Comparison of ENCODE assay signal across 13 cellular contexts in the genomic region with DNA sequence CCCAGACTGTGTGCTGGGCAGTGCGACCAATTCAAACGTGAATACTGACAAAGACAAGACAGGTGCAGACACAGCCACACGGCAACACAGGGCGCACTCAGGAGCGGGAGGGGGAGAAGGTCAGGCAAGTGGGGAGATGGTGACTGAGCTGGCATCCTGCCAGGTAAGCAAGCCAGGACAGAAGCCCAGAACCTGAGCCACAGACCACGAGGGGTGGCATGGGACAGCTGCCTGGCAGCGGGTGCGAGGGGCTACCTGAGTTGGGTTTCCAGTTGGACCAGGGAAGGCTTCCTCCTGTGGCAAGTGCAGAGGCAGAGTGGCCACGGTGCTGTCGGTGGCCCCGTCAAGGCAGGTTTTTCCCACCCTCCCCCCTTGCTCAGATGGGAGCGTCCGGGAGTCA.
DNase-seq lines count a peak whose midpoint lies in the region; ATAC-seq and TF ChIP-seq lines count a peak whose summit lies in the region.
"Had no signal": no experiment of that assay in that cellular context is flagged by ENCODE, and none has a peak within 500 bp of the region (broad histone marks: within the 10 kb centered on the region; RNA-seq: fewer than 3 reads in every experiment).

No MANE protein-coding gene starts in this region.

- H4K8ac ChIP-seq in IMR-90 (ENCODE audit: low read depth in 2 of 2, low read length in 2 of 2): no peak overlapping the region

- peaks cover 5% of the 10 kb centered on the region for H3K27me3 Mint-ChIP-seq in memory B cell

- CTCF ChIA-PET in IMR-90 (lab: Yijun Ruan, JAX): no interaction called here

- H3K56ac ChIP-seq in IMR-90 (ENCODE audit: extremely low read depth, insufficient read depth, low read length): no peak overlapping the region

- no peak overlapping the region for H3K27ac ChIP-seq in IMR-90 (ENCODE audit: insufficient read depth, low read length)

- no peak overlapping the region for H3K4ac ChIP-seq in IMR-90 (ENCODE audit: low read depth, low read length)

- H3K27me3 ChIP-seq in IMR-90 (ENCODE audit: control insufficient read depth, insufficient read depth, low read length): no peaks in the 10 kb centered on the region

- no peak overlapping the region for H3K18ac ChIP-seq in IMR-90 (ENCODE audit: low read depth, low read length)

- no peak for ATAC-seq in IMR-90 (ENCODE audit: low read depth)
- ATAC-seq in memory B cell (ENCODE audit: low read depth): no peak
- ATAC-seq: GM12878 had no signal

- H2AFZ ChIP-seq in IMR-90 (replicated peaks; ENCODE audit: low read length, poor library complexity): no peak overlapping the region

- no TSS peak for BruUV-seq in IMR-90 (replicated peaks; lab: Mats Ljungman, UMichigan)

- TF ChIP-seq RAD21 in IMR-90 (IDR thresholded peaks at IDR 0.05; ENCODE audit: low read length): no peak

- no peak overlapping the region for H2BK20ac ChIP-seq in IMR-90 (ENCODE audit: low read depth, low read length)

- dilution Hi-C loops in IMR-90 (cut with HindIII; ENCODE audit: low sequenced_read_pairs, unreplicated experiment): no loop called here

- no peak overlapping the region for H3K14ac ChIP-seq in IMR-90 (replicated peaks; ENCODE audit: low read depth, low read length)

- H2BK120ac ChIP-seq in IMR-90 (ENCODE audit: low read depth, low read length): no peak overlapping the region

- no peak overlapping the region for H2AK5ac ChIP-seq in IMR-90 (ENCODE audit: low read depth, low read length)

- H3K4me3 ChIP-seq in IMR-90 (ENCODE audit: insufficient read depth, low read depth, low read length): no peak overlapping the region
- H3K4me3 ChIP-seq: GM12878 had no signal

- H3K4me1 ChIP-seq in IMR-90 (ENCODE audit: control insufficient read depth, insufficient read depth, low read length): no peaks in the 10 kb centered on the region

- intact Hi-C loops in IMR-90 (cut with micrococcal nuclease): loop anchor here (5.0 to 10.0 kb wide), 3 partner anchors 383 to 1237 kb away; no protein-coding TSS in a partner anchor

- peak overlapping the region; percentile 12 for H3K27ac Mint-ChIP-seq in memory B cell
- H3K27ac Mint-ChIP-seq: B cell; CD4-positive, alpha-beta T cell; HFFc6 had no signal

- H3K4me1 Mint-ChIP-seq in memory B cell: peaks cover 13% of the 10 kb centered on the region

- H3K9ac ChIP-seq in IMR-90 (ENCODE audit: low read depth, low read length): no peak overlapping the region

- H3K36me3 Mint-ChIP-seq in memory B cell: peaks cover 8% of the 10 kb centered on the region

- no peak overlapping the region for H4K5ac ChIP-seq in IMR-90 (ENCODE audit: low read depth, low read length)

- no peak overlapping the region for H2BK15ac ChIP-seq in IMR-90 (ENCODE audit: low read depth, low read length)

- no peaks in the 10 kb centered on the region for H3K36me3 ChIP-seq in IMR-90 (ENCODE audit: control insufficient read depth, insufficient read depth, low read length)

- H2BK5ac ChIP-seq in IMR-90 (ENCODE audit: low read depth, low read length, poor library complexity, severe bottlenecking): no peak overlapping the region

- H3K9me3 Mint-ChIP-seq in memory B cell: peaks cover 5% of the 10 kb centered on the region

- no CpG with 5 or more reads among the region's 13 CpGs for WGBS in IMR-90 (ENCODE audit: extremely low coverage in 2 of 2, insufficient read length in 1 of 2), 2 experiments

- H2AK9ac ChIP-seq in IMR-90 (replicated peaks; ENCODE audit: low read depth, low read length, poor library complexity): peak overlapping the region; percentile 30

- no peaks in the 10 kb centered on the region for H3K9me1 ChIP-seq in IMR-90 (ENCODE audit: insufficient read depth, low read length)

- TF ChIP-seq POLR2A in IMR-90 (IDR thresholded peaks at IDR 0.05; ENCODE audit: low read depth, low read length) (no peak), erythroblast (IDR thresholded peaks at IDR 0.05; ENCODE audit: low read length) (no peak)

- TF ChIP-seq CTCF in IMR-90 (conservative IDR thresholded peaks at IDR 0.05; ENCODE audit: low read depth, low read length): no peak

- H3K4me2 ChIP-seq in IMR-90 (ENCODE audit: low read depth, low read length): no peak overlapping the region

- no peak overlapping the region for H4K91ac ChIP-seq in IMR-90 (ENCODE audit: insufficient read depth, low read depth, low read length)

- DNase-seq in NCI-H510A (lab: John Stamatoyannopoulos, UW): peak; percentile 72
- no peak for DNase-seq in NCI-H510A treated with DMSO at 0.1 percent for 48 hours (lab: John Stamatoyannopoulos, UW)
- DNase-seq in IMR-90: no peak
- peak; percentile 68 for DNase-seq in NCI-H774 (lab: John Stamatoyannopoulos, UW)
- no peak for DNase-seq in memory B cell (ENCODE audit: low spot score in 2 of 2)
- no peak for DNase-seq in globus pallidus (ENCODE audit: low spot score)
- no peak for DNase-seq in erythroblast (lab: John Stamatoyannopoulos, UW)
- DNase-seq: CD4-positive, alpha-beta T cell; DMS79; HCEC 1CT; HFFc6 had no signal

- in situ Hi-C loops in IMR-90 (cut with MboI; ENCODE audit: low sequenced_read_pairs): loop anchor here (10.0 to 25.0 kb wide), 4 partner anchors 200 to 1225 kb away; no protein-coding TSS in a partner anchor

- H3K4me3 Mint-ChIP-seq in memory B cell: no peak overlapping the region
- H3K4me3 Mint-ChIP-seq: B cell; CD4-positive, alpha-beta T cell; HFFc6 had no signal

- H4K20me1 ChIP-seq in IMR-90 (ENCODE audit: insufficient read depth, low read length): no peaks in the 10 kb centered on the region

- POLR2A ChIA-PET in IMR-90 (lab: Charles Lee; ENCODE audit: unreplicated experiment): no interaction called here

- no peak overlapping the region for H3K23ac ChIP-seq in IMR-90 (ENCODE audit: low read depth, low read length)

- H3K79me1 ChIP-seq in IMR-90 (ENCODE audit: low read depth in 1 of 2, low read length in 2 of 2): no peaks in the 10 kb centered on the region

- H3K9me3 ChIP-seq in IMR-90 (ENCODE audit: control insufficient read depth, insufficient read depth, low read length): peaks cover 5% of the 10 kb centered on the region; the same call in 1 of the 2 replicates

TF ChIP-seq in IMR-90, 13 proteins besides CTCF, POLR2A, EP300 and RAD21:
- TF ChIP-seq, protein P1, sequence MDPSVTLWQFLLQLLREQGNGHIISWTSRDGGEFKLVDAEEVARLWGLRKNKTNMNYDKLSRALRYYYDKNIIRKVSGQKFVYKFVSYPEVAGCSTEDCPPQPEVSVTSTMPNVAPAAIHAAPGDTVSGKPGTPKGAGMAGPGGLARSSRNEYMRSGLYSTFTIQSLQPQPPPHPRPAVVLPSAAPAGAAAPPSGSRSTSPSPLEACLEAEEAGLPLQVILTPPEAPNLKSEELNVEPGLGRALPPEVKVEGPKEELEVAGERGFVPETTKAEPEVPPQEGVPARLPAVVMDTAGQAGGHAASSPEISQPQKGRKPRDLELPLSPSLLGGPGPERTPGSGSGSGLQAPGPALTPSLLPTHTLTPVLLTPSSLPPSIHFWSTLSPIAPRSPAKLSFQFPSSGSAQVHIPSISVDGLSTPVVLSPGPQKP (IDR thresholded peaks at IDR 0.05; ENCODE audit: borderline replicate concordance, low read depth, low read length): no peak
- TF ChIP-seq MAZ (IDR thresholded peaks at IDR 0.05; ENCODE audit: borderline replicate concordance, low read depth, low read length) (no peak), RCOR1 (IDR thresholded peaks at IDR 0.05; ENCODE audit: insufficient replicate concordance, low read length) (no peak), CEBPB (IDR thresholded peaks at IDR 0.05; ENCODE audit: low read depth, low read length) (no peak), NFE2L2 (IDR thresholded peaks at IDR 0.05; ENCODE audit: low read depth, low read length) (no peak), SMC3 (IDR thresholded peaks at IDR 0.05; ENCODE audit: low read depth, low read length) (no peak), RFX5 (IDR thresholded peaks at IDR 0.05; ENCODE audit: low read depth, low read length) (no peak), MAFK (IDR thresholded peaks at IDR 0.05; ENCODE audit: low read depth, low read length) (no peak), FOS (IDR thresholded peaks at IDR 0.05; ENCODE audit: low read depth, low read length) (no peak), BHLHE40 (IDR thresholded peaks at IDR 0.05; ENCODE audit: low read depth, low read length) (no peak), CHD1 (IDR thresholded peaks at IDR 0.05; ENCODE audit: low read depth, low read length) (no peak), MXI1 (IDR thresholded peaks at IDR 0.05; ENCODE audit: borderline replicate concordance, low read depth, low read length) (no peak)
- TF ChIP-seq, protein P2, sequence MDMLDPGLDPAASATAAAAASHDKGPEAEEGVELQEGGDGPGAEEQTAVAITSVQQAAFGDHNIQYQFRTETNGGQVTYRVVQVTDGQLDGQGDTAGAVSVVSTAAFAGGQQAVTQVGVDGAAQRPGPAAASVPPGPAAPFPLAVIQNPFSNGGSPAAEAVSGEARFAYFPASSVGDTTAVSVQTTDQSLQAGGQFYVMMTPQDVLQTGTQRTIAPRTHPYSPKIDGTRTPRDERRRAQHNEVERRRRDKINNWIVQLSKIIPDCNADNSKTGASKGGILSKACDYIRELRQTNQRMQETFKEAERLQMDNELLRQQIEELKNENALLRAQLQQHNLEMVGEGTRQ (IDR thresholded peaks at IDR 0.05; ENCODE audit: low read depth, low read length): no peak

Comparison
In these comparisons a context has a peak if more than half of its experiments do, and no peak if none do; other contexts are left out.
1. DNase-seq: peak in NCI-H510A (single experiment) and NCI-H774 (single experiment); none in NCI-H510A treated with DMSO at 0.1 percent for 48 hours (single experiment), IMR-90 (single experiment), memory B cell (0 of 2), globus pallidus (single experiment) and erythroblast (0 of 2).